Comparison of ENCODE assay signal across 33 cellular contexts in genomic region chr2:207221731-207222130, GRCh38.
"Had no signal": no experiment of that assay in that cellular context is flagged by ENCODE, and none has a peak within 500 bp of the region (broad histone marks: within the 10 kb centered on the region; RNA-seq: fewer than 3 reads in every experiment).

No MANE protein-coding gene starts in this region.

- DNase-seq: activated CD4-positive, alpha-beta memory T cell treated with anti-CD3 and anti-CD28 coated beads, Interleukin-2, amount 10 ng/mL, durations not matched to agents 7 days and 5 days; activated CD4-positive, alpha-beta T cell treated with anti-CD3 and anti-CD28 coated beads for 1 hour; activated CD4-positive, alpha-beta T cell treated with anti-CD3 and anti-CD28 coated beads for 48 hours; activated CD4-positive, CD25-positive, alpha-beta regulatory T cell; activated CD8-positive, alpha-beta memory T cell treated with anti-CD3 and anti-CD28 coated beads for 24 hours; activated CD8-positive, alpha-beta memory T cell treated with anti-CD3 and anti-CD28 coated beads, Interleukin-2, amount 10 ng/mL, durations not matched to agents 7 days and 5 days; activated CD8-positive, alpha-beta memory T cell treated with anti-CD3 and anti-CD28 coated beads, Interleukin-2, amount 50 U/mL, for 48 hours; activated effector memory CD4-positive, alpha-beta T cell treated with Interleukin-2 at 50 U/mL for 16 hours; activated naive CD4-positive, alpha-beta T cell treated with anti-CD3 and anti-CD28 coated beads, Interleukin-2, amount 10 ng/mL, durations not matched to agents 7 days and 5 days; activated T-cell treated with anti-CD3 and anti-CD28 coated beads, Interleukin-2, amount 50 U/mL, for 48 hours; amniotic stem cell; aorta; MM.1S; MV-4-11; NCI-H1092; NCI-H1436 treated with DMSO at 0.1 percent for 48 hours; NCI-H1694 treated with DMSO at 0.1 percent for 48 hours; NCI-H2029; NCI-H345; NCI-H524 treated with DMSO at 0.1 percent for 48 hours; PC-3; Peyer's patch; SIG-M5; T-helper 1 cell; T1000; WERI-Rb-1 had no signal

- H3K36me3 Mint-ChIP-seq: activated CD8-positive, alpha-beta memory T cell treated with anti-CD3 and anti-CD28 coated beads, Interleukin-2, amount 10 ng/mL, durations not matched to agents 7 days and 5 days; activated naive CD4-positive, alpha-beta T cell treated with anti-CD3 and anti-CD28 coated beads, Interleukin-2, amount 10 ng/mL, durations not matched to agents 7 days and 5 days; activated naive CD8-positive, alpha-beta T cell had no signal

- H3K9ac ChIP-seq: KMS-11 had no signal

- H3K27me3 Mint-ChIP-seq: activated naive CD8-positive, alpha-beta T cell had no signal

- H3K4me1 ChIP-seq: Peyer's patch had no signal

- H3K4me3 Mint-ChIP-seq: activated CD4-positive, alpha-beta memory T cell treated with anti-CD3 and anti-CD28 coated beads, Interleukin-2, amount 10 ng/mL, durations not matched to agents 7 days and 5 days; activated CD8-positive, alpha-beta memory T cell treated with anti-CD3 and anti-CD28 coated beads, Interleukin-2, amount 10 ng/mL, durations not matched to agents 7 days and 5 days; activated naive CD4-positive, alpha-beta T cell treated with anti-CD3 and anti-CD28 coated beads, Interleukin-2, amount 10 ng/mL, durations not matched to agents 7 days and 5 days; activated naive CD8-positive, alpha-beta T cell; central memory CD8-positive, alpha-beta T cell had no signal

- H3K9me3 ChIP-seq: Peyer's patch had no signal

- H3K9me3 Mint-ChIP-seq: activated CD4-positive, alpha-beta memory T cell treated with anti-CD3 and anti-CD28 coated beads, Interleukin-2, amount 10 ng/mL, durations not matched to agents 7 days and 5 days; activated naive CD4-positive, alpha-beta T cell treated with anti-CD3 and anti-CD28 coated beads, Interleukin-2, amount 10 ng/mL, durations not matched to agents 7 days and 5 days; central memory CD8-positive, alpha-beta T cell had no signal

- ATAC-seq: activated CD8-positive, alpha-beta memory T cell treated with anti-CD3 and anti-CD28 coated beads, Interleukin-2, amount 10 ng/mL, durations not matched to agents 7 days and 5 days; PC-3; Right ventricle myocardium inferior; SK-N-SH treated with all-trans-retinoic acid at 6 μM for 48 hours had no signal

- H3K36me3 ChIP-seq: cardiac muscle cell, Peyer's patch, WERI-Rb-1 had no signal

- H3K4me2 ChIP-seq: KMS-11 had no signal

- H3K27ac Mint-ChIP-seq: activated CD4-positive, alpha-beta memory T cell treated with anti-CD3 and anti-CD28 coated beads, Interleukin-2, amount 10 ng/mL, durations not matched to agents 7 days and 5 days; activated CD8-positive, alpha-beta memory T cell treated with anti-CD3 and anti-CD28 coated beads, Interleukin-2, amount 10 ng/mL, durations not matched to agents 7 days and 5 days; activated naive CD4-positive, alpha-beta T cell treated with anti-CD3 and anti-CD28 coated beads, Interleukin-2, amount 10 ng/mL, durations not matched to agents 7 days and 5 days; activated naive CD8-positive, alpha-beta T cell had no signal

- H3K4me3 ChIP-seq: cardiac muscle cell, Peyer's patch had no signal

- H3K27me3 ChIP-seq: cardiac muscle cell, Peyer's patch had no signal

- H3K27ac ChIP-seq: cardiac muscle cell, KMS-11, Peyer's patch, RWPE1, WERI-Rb-1 had no signal
